ENCODE assay signal across 13 cellular contexts in genomic region chr16:89920723-89921122, GRCh38. TPM values are rescaled to one million over a fixed set of nuclear protein-coding genes. Genes with fewer than 3 reads are reported as not detected.
DNase-seq lines count a peak whose midpoint lies in the region; ATAC-seq and TF ChIP-seq lines count a peak whose summit lies in the region.
"Had no signal": no experiment of that assay in that cellular context is flagged by ENCODE, and none has a peak within 500 bp of the region (broad histone marks: within the 10 kb centered on the region; RNA-seq: fewer than 3 reads in every experiment).

No MANE protein-coding gene starts in this region.

- H3K36me3 ChIP-seq in left ventricle myocardium inferior: no peaks in the 10 kb centered on the region
- H3K36me3 ChIP-seq in thoracic aorta: no peaks in the 10 kb centered on the region
- H3K36me3 ChIP-seq in A673 (ENCODE audit: insufficient read depth, low read length, poor library complexity, severe bottlenecking): no peaks in the 10 kb centered on the region
- H3K36me3 ChIP-seq: HAP-1 had no signal

- POLR2A ChIA-PET in A673 (lab: Charles Lee; ENCODE audit: low non-redundant PET): interaction anchor here (0.6 kb wide), 1 partner anchor 146 kb away, joined by 4 read pairs; no protein-coding TSS in a partner anchor

- no peak for DNase-seq in left ventricle myocardium inferior
- no peak for DNase-seq in cardiac septum (ENCODE audit: low spot score)
- peak; percentile 30 for DNase-seq in SW480 (ENCODE audit: low spot score)
- DNase-seq in iris pigment epithelial cell (ENCODE audit: low read depth): peak; percentile 50
- no peak for DNase-seq in thoracic aorta (ENCODE audit: low spot score)
- DNase-seq in NCI-H774 (lab: John Stamatoyannopoulos, UW): no peak
- no peak for DNase-seq in A673 (ENCODE audit: low spot score)
- no peak for DNase-seq in dedifferentiated amniotic fluid mesenchymal stem cell (ENCODE audit: extremely low spot score)
- DNase-seq: cerebellar nuclear complex; occipital lobe; stimulated activated CD4-positive, alpha-beta T cell treated with anti-CD3 and anti-CD28 coated beads, Interleukin-4, amount 100 ng/mL, for 24 hours had no signal

- peaks cover 73% of the 10 kb centered on the region for H3K4me1 ChIP-seq in left ventricle myocardium inferior
- peaks cover 22 to 66% of the 10 kb centered on the region in 2 donors for H3K4me1 ChIP-seq in thoracic aorta (ENCODE audit: control insufficient read depth in 1 of 2, low read depth in 2 of 2)
- H3K4me1 ChIP-seq in A673 (ENCODE audit: insufficient read depth, low read length, poor library complexity, severe bottlenecking): peaks cover 53% of the 10 kb centered on the region

- H3K27me3 ChIP-seq in left ventricle myocardium inferior (ENCODE audit: low read depth) (peaks cover 48% of the 10 kb centered on the region), thoracic aorta (replicated peaks; ENCODE audit: insufficient read depth) (peaks cover 7% of the 10 kb centered on the region), A673 (replicated peaks; ENCODE audit: insufficient read depth, low read depth, low read length, poor library complexity) (no peaks in the 10 kb centered on the region)

- H3K27ac ChIP-seq in left ventricle myocardium inferior (replicated peaks) (peak overlapping the region; percentile 93), thoracic aorta (peak overlapping the region; percentile 78 to 79), A673 (ENCODE audit: low read depth, low read length, poor library complexity, severe bottlenecking) (no peak overlapping the region)

- intact Hi-C loops in left ventricle myocardium inferior (cut with micrococcal nuclease) (no loop called here), cardiac septum (cut with DNase I) (loop anchor here (5.0 kb wide), 3 partner anchors 48 to 198 kb away; partner anchors contain the start of genes TCF25, VPS9D1 and ZNF276), A673 (cut with micrococcal nuclease; ENCODE audit: unreplicated experiment) (loop anchor here (10.0 kb wide), 1 partner anchor 104 kb away; no protein-coding TSS in a partner anchor)

- no peak overlapping the region for H3K4me3 ChIP-seq in left ventricle myocardium inferior
- H3K4me3 ChIP-seq in thoracic aorta: no peak overlapping the region
- no peak overlapping the region for H3K4me3 ChIP-seq in A673 (ENCODE audit: low read depth, low read length, poor library complexity, severe bottlenecking)

- ATAC-seq in thoracic aorta (ENCODE audit: insufficient number of reproducible peaks, low FRiP score, low read depth): no peak
- ATAC-seq: WTC11 had no signal

- no TSS peak for BruUV-seq in A673 (replicated peaks; lab: Mats Ljungman, UMichigan)

- TF ChIP-seq CTCF in left ventricle myocardium inferior (IDR thresholded peaks at IDR 0.05; ENCODE audit: borderline replicate concordance) (no peak), thoracic aorta (IDR thresholded peaks at IDR 0.05) (no peak), A673 (conservative IDR thresholded peaks at IDR 0.05; ENCODE audit: low read depth, low read length) (no peak)

- H3K9me3 ChIP-seq in left ventricle myocardium inferior (replicated peaks) (no peaks in the 10 kb centered on the region), thoracic aorta (no peaks in the 10 kb centered on the region), A673 (ENCODE audit: low read depth, low read length, poor library complexity, severe bottlenecking) (no peaks in the 10 kb centered on the region)
- H3K9me3 ChIP-seq: HAP-1 had no signal

- CTCF ChIA-PET in A673 (lab: Charles Lee): no interaction called here

RNA-seq across cellular contexts. Expression of gene MC1R, which starts 2.1 kb away (rescaled TPM):
- total RNA-seq in left ventricle myocardium inferior (1.2 TPM), cardiac septum (4.0 TPM), thoracic aorta (10 to 100 TPM; 13.1 to 19.3 TPM), A673 (2021) (13.4 and 16.6 TPM in 2 replicates)

RNA-seq across cellular contexts. Expression of gene TUBB3, which starts 2.4 kb away (rescaled TPM):
- total RNA-seq in left ventricle myocardium inferior: 2.1 TPM
- total RNA-seq in cardiac septum: 6.8 TPM
- 10 to 100 TPM in 1 of 2 donors, 1 to 10 TPM in 1; 4.2 to 18.0 TPM for total RNA-seq in thoracic aorta
- total RNA-seq in A673 (2021): 273 and 297 TPM in 2 replicates

RNA-seq across cellular contexts. Expression of gene DEF8, which starts 27.8 kb away (rescaled TPM):
- total RNA-seq in left ventricle myocardium inferior (44.7 TPM), cardiac septum (42.8 TPM), thoracic aorta (100 to 1,000 TPM in 1 of 2 donors, 10 to 100 TPM in 1; 77.8 to 185 TPM), A673 (2021) (88.8 and 90.1 TPM in 2 replicates)

RNA-seq across cellular contexts. Expression of gene TCF25, which starts 47.3 kb away (rescaled TPM):
- total RNA-seq in left ventricle myocardium inferior (82.6 TPM), cardiac septum (106 TPM), thoracic aorta (100 to 1,000 TPM; 166 to 247 TPM), A673 (2021) (190 and 202 TPM in 2 replicates)

Comparison
In these comparisons a context has a peak if more than half of its experiments do, and no peak if none do; other contexts are left out.
1. DNase-seq: peak in SW480 (single experiment) and iris pigment epithelial cell (single experiment); none in left ventricle myocardium inferior (single experiment), cardiac septum (single experiment), thoracic aorta (single experiment), NCI-H774 (single experiment), A673 (single experiment) and dedifferentiated amniotic fluid mesenchymal stem cell (single experiment).
2. RNA of gene TUBB3, which starts 2.4 kb away (total RNA-seq): 273 to 297 TPM in A673; 4.2 to 18.0 TPM in thoracic aorta, 6.8 TPM in cardiac septum (single experiment) and 2.1 TPM in left ventricle myocardium inferior (single experiment); every median in the first group is over 10 times any median in the second.